10 cellular contexts compared by ENCODE assay signal in the genomic region with DNA sequence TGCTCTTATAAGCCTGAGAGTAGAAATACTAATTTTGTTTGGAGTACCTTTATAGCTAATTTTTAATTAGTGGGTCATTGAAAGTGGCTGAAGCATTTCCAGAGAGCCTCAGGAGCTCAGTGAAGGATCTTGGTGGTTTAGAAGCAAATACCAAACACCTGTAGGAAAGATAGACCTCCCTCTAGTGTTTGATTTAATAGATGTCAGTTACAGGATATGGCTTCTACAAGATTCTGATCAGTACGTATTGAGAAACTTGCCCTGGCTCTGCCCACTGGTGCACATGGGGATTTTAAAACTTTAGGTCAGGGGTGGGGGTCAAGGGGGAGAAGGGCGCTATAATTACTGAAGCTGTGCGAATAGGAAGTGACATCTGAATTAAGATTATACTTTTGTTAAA.
DNase-seq lines count a peak whose midpoint lies in the region; ATAC-seq and TF ChIP-seq lines count a peak whose summit lies in the region.
"Had no signal": no experiment of that assay in that cellular context is flagged by ENCODE, and none has a peak within 500 bp of the region (broad histone marks: within the 10 kb centered on the region; RNA-seq: fewer than 3 reads in every experiment).

No MANE protein-coding gene starts in this region.

- no peaks in the 10 kb centered on the region for H3K36me3 ChIP-seq in BE2C
- H3K36me3 ChIP-seq: upper lobe of left lung had no signal

- H3K27ac Mint-ChIP-seq in activated T-cell treated with anti-CD3 and anti-CD28 coated beads, Interleukin-2, amount 50 U/mL, for 24 hours: no peak overlapping the region
- no peak overlapping the region for H3K27ac Mint-ChIP-seq in activated naive CD4-positive, alpha-beta T cell treated with anti-CD3 and anti-CD28 coated beads, Interleukin-2, amount 10 ng/mL, durations not matched to agents 7 days and 5 days

- no peak overlapping the region for H3K4me3 ChIP-seq in BE2C (ENCODE audit: low read depth, low read length)
- H3K4me3 ChIP-seq: upper lobe of left lung had no signal

- DNase-seq in BE2C (no peak), dermis blood vessel endothelial cell (peak; percentile 2), H4 (ENCODE audit: low spot score) (no peak), NCI-H1436 (lab: John Stamatoyannopoulos, UW) (no peak)
- no peak for DNase-seq in activated T-cell treated with anti-CD3 and anti-CD28 coated beads, Interleukin-2, amount 50 U/mL, for 24 hours
- no peak for DNase-seq in activated naive CD4-positive, alpha-beta T cell treated with anti-CD3 and anti-CD28 coated beads, Interleukin-2, amount 10 ng/mL, durations not matched to agents 7 days and 5 days
- DNase-seq: upper lobe of left lung had no signal

- H3K4me1 ChIP-seq in BE2C: peaks cover 5% of the 10 kb centered on the region; the same call in 1 of the 2 replicates

- CTCF ChIA-PET in activated naive CD4-positive, alpha-beta T cell treated with anti-CD3 and anti-CD28 coated beads, Interleukin-2, amount 10 ng/mL, durations not matched to agents 7 days and 5 days (lab: Charles Lee): interaction anchor here (0.6 to 1.5 kb wide), 7 partner anchors 12 to 139 kb away, joined by 3 to 4 read pairs (median 3); no protein-coding TSS in a partner anchor

- no peaks in the 10 kb centered on the region for H3K27me3 ChIP-seq in BE2C
- H3K27me3 ChIP-seq: upper lobe of left lung had no signal

- ATAC-seq in GM18867 (IDR thresholded peaks at IDR 0.05; ENCODE audit: unreplicated experiment): peak; percentile 68
- ATAC-seq in HG03565 (IDR thresholded peaks at IDR 0.05; ENCODE audit: unreplicated experiment): peak; percentile 64
- ATAC-seq: naive thymus-derived CD8-positive, alpha-beta T cell had no signal

- TF ChIP-seq CTCF in BE2C (IDR thresholded peaks at IDR 0.05; ENCODE audit: low read depth, low read length): peak; percentile 39

- no peaks in the 10 kb centered on the region for H3K27me3 Mint-ChIP-seq in activated T-cell treated with anti-CD3 and anti-CD28 coated beads, Interleukin-2, amount 50 U/mL, for 24 hours
- H3K27me3 Mint-ChIP-seq in activated naive CD4-positive, alpha-beta T cell treated with anti-CD3 and anti-CD28 coated beads, Interleukin-2, amount 10 ng/mL, durations not matched to agents 7 days and 5 days: no peaks in the 10 kb centered on the region
- H3K27me3 Mint-ChIP-seq: naive thymus-derived CD8-positive, alpha-beta T cell had no signal

- H3K4me1 Mint-ChIP-seq in activated T-cell treated with anti-CD3 and anti-CD28 coated beads, Interleukin-2, amount 50 U/mL, for 24 hours (ENCODE audit: low read depth): peaks cover 2% of the 10 kb centered on the region
- peaks cover 3% of the 10 kb centered on the region for H3K4me1 Mint-ChIP-seq in activated naive CD4-positive, alpha-beta T cell treated with anti-CD3 and anti-CD28 coated beads, Interleukin-2, amount 10 ng/mL, durations not matched to agents 7 days and 5 days

- peaks cover 2% of the 10 kb centered on the region for H3K9me3 Mint-ChIP-seq in activated T-cell treated with anti-CD3 and anti-CD28 coated beads, Interleukin-2, amount 50 U/mL, for 24 hours
- H3K9me3 Mint-ChIP-seq in activated naive CD4-positive, alpha-beta T cell treated with anti-CD3 and anti-CD28 coated beads, Interleukin-2, amount 10 ng/mL, durations not matched to agents 7 days and 5 days: no peaks in the 10 kb centered on the region

- no peak overlapping the region for H3K4me3 Mint-ChIP-seq in activated T-cell treated with anti-CD3 and anti-CD28 coated beads, Interleukin-2, amount 50 U/mL, for 24 hours
- no peak overlapping the region for H3K4me3 Mint-ChIP-seq in activated naive CD4-positive, alpha-beta T cell treated with anti-CD3 and anti-CD28 coated beads, Interleukin-2, amount 10 ng/mL, durations not matched to agents 7 days and 5 days
- H3K4me3 Mint-ChIP-seq: naive thymus-derived CD8-positive, alpha-beta T cell had no signal

- H3K36me3 Mint-ChIP-seq in activated T-cell treated with anti-CD3 and anti-CD28 coated beads, Interleukin-2, amount 50 U/mL, for 24 hours (ENCODE audit: low read depth): peaks cover 14% of the 10 kb centered on the region
- peaks cover 6% of the 10 kb centered on the region for H3K36me3 Mint-ChIP-seq in activated naive CD4-positive, alpha-beta T cell treated with anti-CD3 and anti-CD28 coated beads, Interleukin-2, amount 10 ng/mL, durations not matched to agents 7 days and 5 days

- no peaks in the 10 kb centered on the region for H3K9me3 ChIP-seq in BE2C
- H3K9me3 ChIP-seq: upper lobe of left lung had no signal
